ENCODE assay signal across 8 cellular contexts in the genomic region with DNA sequence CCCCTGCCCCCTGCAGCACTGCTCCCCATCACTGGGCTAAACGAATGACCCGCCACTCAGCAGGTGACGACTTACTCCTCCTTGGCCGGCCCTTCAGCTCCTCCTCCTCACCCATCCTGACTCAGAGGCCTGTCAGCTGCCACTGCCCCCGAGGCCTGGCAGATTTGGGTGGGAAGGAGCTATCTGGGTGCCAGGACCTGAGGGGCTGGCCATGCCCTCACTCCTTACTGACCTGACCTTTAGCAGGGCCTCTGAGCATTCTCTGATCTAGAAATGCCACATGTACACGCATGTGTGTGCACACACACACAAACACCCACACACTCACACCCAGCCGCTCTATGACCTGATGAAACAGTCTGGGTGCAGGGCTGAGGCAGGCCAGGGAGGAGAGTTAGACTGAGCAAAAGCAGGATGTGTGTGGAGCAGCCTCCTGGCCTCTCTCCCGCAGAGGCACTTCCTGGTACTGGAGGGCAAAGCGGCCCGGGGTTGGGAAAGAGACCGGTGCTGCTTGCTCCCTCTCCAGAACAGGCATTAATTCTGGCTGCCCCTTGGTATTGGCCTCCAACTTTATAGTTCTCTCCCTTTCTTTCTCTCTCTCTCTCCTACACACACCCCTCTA.
DNase-seq lines count a peak whose midpoint lies in the region; ATAC-seq and TF ChIP-seq lines count a peak whose summit lies in the region.

No MANE protein-coding gene starts in this region.

- in situ Hi-C loops in KBM-7 (cut with MboI; ENCODE audit: low pct_unique_long_range_greater_than_20kb, low sequenced_read_pairs) = no loop called here

- H3K79me2 ChIP-seq in fibroblast of lung (ENCODE audit: control insufficient read depth, insufficient read depth, low read length) (no peaks in the 10 kb centered on the region), osteoblast (ENCODE audit: insufficient read depth, low read length) (no peaks in the 10 kb centered on the region)

- H2AFZ ChIP-seq in fibroblast of lung (ENCODE audit: low read length) (peak overlapping the region; percentile 7), osteoblast (ENCODE audit: low read length) (peak overlapping the region; percentile 82)

- H3K9me3 Mint-ChIP-seq in activated CD8-positive, alpha-beta T cell treated with anti-CD3 and anti-CD28 coated beads for 36 hours = no peaks in the 10 kb centered on the region

- intact Hi-C loops in activated CD8-positive, alpha-beta T cell treated with anti-CD3 and anti-CD28 coated beads for 36 hours (cut with micrococcal nuclease) = loop anchor here (2.0 kb wide), 1 partner anchor 14 kb away; no protein-coding TSS in a partner anchor

- no peaks in the 10 kb centered on the region for H3K9me3 ChIP-seq in fibroblast of lung (ENCODE audit: control insufficient read depth, insufficient read depth, low read depth, low read length)
- no peaks in the 10 kb centered on the region for H3K9me3 ChIP-seq in osteoblast (ENCODE audit: low read depth, low read length)

- POLR2A ChIA-PET in activated CD8-positive, alpha-beta T cell treated with anti-CD3 and anti-CD28 coated beads for 36 hours (lab: Charles Lee) = interaction anchor here (0.7 to 1.8 kb wide), 11 partner anchors 9 to 68 kb away, joined by 3 to 11 read pairs (median 4); partner anchors contain the start of gene ZFP36L2

- no peak overlapping the region for H3K4me3 ChIP-seq in AG09309 (ENCODE audit: control insufficient read depth, low read depth, low read length)
- H3K4me3 ChIP-seq in fibroblast of lung (replicated peaks in 1 of 4; ENCODE audit: control extremely low read depth in 1 of 4, insufficient read depth in 1 of 4, low read depth in 3 of 4, low read length in 4 of 4) = no peak overlapping the region
- H3K4me3 ChIP-seq in osteoblast (ENCODE audit: insufficient read depth, low read length) = peak overlapping the region; percentile 25

- H3K36me3 Mint-ChIP-seq in activated CD8-positive, alpha-beta T cell treated with anti-CD3 and anti-CD28 coated beads for 36 hours (ENCODE audit: low read depth) = no peaks in the 10 kb centered on the region

- H3K27me3 Mint-ChIP-seq in activated CD8-positive, alpha-beta T cell treated with anti-CD3 and anti-CD28 coated beads for 36 hours = no peaks in the 10 kb centered on the region

- H3K4me1 Mint-ChIP-seq in activated CD8-positive, alpha-beta T cell treated with anti-CD3 and anti-CD28 coated beads for 36 hours (ENCODE audit: low read depth) = peaks cover 78% of the 10 kb centered on the region

- peak; percentile 16 for ATAC-seq in GM21381 (IDR thresholded peaks at IDR 0.05; ENCODE audit: unreplicated experiment)
- peak; percentile 66 for ATAC-seq in activated CD8-positive, alpha-beta T cell treated with anti-CD3 and anti-CD28 coated beads for 36 hours

- CTCF ChIA-PET in activated CD8-positive, alpha-beta T cell treated with anti-CD3 and anti-CD28 coated beads for 36 hours (lab: Charles Lee) = interaction anchor here (0.8 to 1.8 kb wide), 4 partner anchors 10 to 64 kb away, joined by 3 to 4 read pairs (median 3); no protein-coding TSS in a partner anchor

- H3K4me2 ChIP-seq in fibroblast of lung (ENCODE audit: extremely low read depth, insufficient read depth, low read length) (peak overlapping the region; percentile 34), osteoblast (ENCODE audit: insufficient read depth, low read length) (peak overlapping the region; percentile 47)

- H4K20me1 ChIP-seq in fibroblast of lung (ENCODE audit: control insufficient read depth, extremely low read depth, insufficient read depth, low read length) = no peaks in the 10 kb centered on the region
- H4K20me1 ChIP-seq in osteoblast (ENCODE audit: insufficient read depth, low read length) = no peaks in the 10 kb centered on the region

- TF ChIP-seq CTCF in AG09309 (IDR thresholded peaks at IDR 0.05; ENCODE audit: control insufficient read depth, insufficient read depth, low read depth, low read length, missing control alignments) (no peak), fibroblast of lung (conservative IDR thresholded peaks at IDR 0.05 in 1 of 2, IDR thresholded peaks at IDR 0.05 in 1 of 2; ENCODE audit: low read depth in 1 of 2, low read length in 2 of 2) (no peak), osteoblast (IDR thresholded peaks at IDR 0.05; ENCODE audit: extremely low read depth, low read depth, low read length) (no peak)
- no peak for TF ChIP-seq CTCF in activated CD8-positive, alpha-beta T cell treated with anti-CD3 and anti-CD28 coated beads for 36 hours (IDR thresholded peaks at IDR 0.05)

- DNase-seq in AG09309 (ENCODE audit: low read depth) = peak; percentile 68
- peak; percentile 72 for DNase-seq in KBM-7
- DNase-seq in activated CD8-positive, alpha-beta T cell treated with anti-CD3 and anti-CD28 coated beads for 36 hours = peak; percentile 91
- DNase-seq in fibroblast of lung (ENCODE audit: low read depth in 2 of 2) = peak; percentile 78 to 88
- DNase-seq in osteoblast (ENCODE audit: insufficient read length, low spot score, missing footprints) = peak; percentile 95
- no peak for DNase-seq in putamen (ENCODE audit: low spot score)
- no peak for DNase-seq in OCI-M1 (lab: John Stamatoyannopoulos, UW)

- H3K36me3 ChIP-seq in fibroblast of lung (ENCODE audit: control insufficient read depth, insufficient read depth, low read length) = no peaks in the 10 kb centered on the region
- H3K36me3 ChIP-seq in osteoblast (ENCODE audit: insufficient read depth, low read length) = no peaks in the 10 kb centered on the region

- no peak overlapping the region for H3K9ac ChIP-seq in fibroblast of lung (ENCODE audit: insufficient read depth, low read length)

- H3K27me3 ChIP-seq in fibroblast of lung (ENCODE audit: control insufficient read depth, insufficient read depth, low read length) (no peaks in the 10 kb centered on the region), osteoblast (ENCODE audit: insufficient read depth, low read length) (no peaks in the 10 kb centered on the region)

- peaks cover 15% of the 10 kb centered on the region for H3K4me1 ChIP-seq in fibroblast of lung (ENCODE audit: control insufficient read depth, extremely low read depth, insufficient read depth, low read length)
- H3K4me1 ChIP-seq in osteoblast (ENCODE audit: insufficient read depth, low read length) = peaks cover 26% of the 10 kb centered on the region

- H3K27ac Mint-ChIP-seq in activated CD8-positive, alpha-beta T cell treated with anti-CD3 and anti-CD28 coated beads for 36 hours = peak overlapping the region; percentile 98

- peak overlapping the region; percentile 70 for H3K4me3 Mint-ChIP-seq in activated CD8-positive, alpha-beta T cell treated with anti-CD3 and anti-CD28 coated beads for 36 hours

- H3K27ac ChIP-seq in fibroblast of lung (ENCODE audit: insufficient read depth, low read length) (peak overlapping the region; percentile 69), osteoblast (ENCODE audit: low read depth, low read length) (peak overlapping the region; percentile 94)

Comparison
In these comparisons a context has a peak if more than half of its experiments do, and no peak if none do; other contexts are left out.
1. DNase-seq: peak in AG09309 (single experiment), KBM-7 (single experiment), activated CD8-positive, alpha-beta T cell treated with anti-CD3 and anti-CD28 coated beads for 36 hours (single experiment), fibroblast of lung (2 of 2) and osteoblast (single experiment); none in putamen (single experiment) and OCI-M1 (single experiment).